Comparison of ENCODE assay signal across 8 cellular contexts in the genomic region with DNA sequence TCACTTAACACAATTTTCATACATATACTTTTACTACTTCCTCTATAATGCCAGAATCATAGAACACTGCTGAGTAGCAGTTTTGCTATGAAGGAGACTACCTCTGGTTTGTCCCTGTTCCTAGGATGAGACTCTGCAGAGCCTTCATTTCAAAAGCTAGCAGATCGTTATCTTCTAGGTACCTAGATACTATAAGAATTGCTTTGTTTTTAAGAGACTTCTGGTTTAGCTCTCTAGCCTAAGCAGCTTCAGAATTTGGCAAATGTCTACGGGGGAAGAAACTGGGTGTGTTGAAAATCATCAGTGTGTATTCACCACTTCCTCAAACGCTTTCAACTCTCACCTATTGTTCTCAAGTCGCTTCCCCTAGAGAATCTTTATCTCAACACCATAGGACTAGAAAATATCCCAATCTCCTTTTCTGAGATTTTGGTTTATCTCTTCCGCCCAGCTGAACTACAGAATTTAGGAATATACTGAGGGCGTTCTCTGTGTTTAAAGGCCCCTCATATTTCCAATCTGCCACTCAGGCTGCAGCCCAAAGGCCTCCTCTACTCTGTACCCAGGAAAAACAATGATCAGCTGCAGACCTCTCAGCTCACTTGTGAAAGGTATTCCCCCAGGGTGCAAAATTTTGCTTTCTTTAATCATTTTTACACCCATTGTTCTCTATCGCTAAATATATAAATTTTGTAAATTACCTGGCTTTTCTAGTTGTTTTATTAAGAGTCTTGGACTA. TPM values are rescaled to one million over a fixed set of nuclear protein-coding genes. Genes with fewer than 3 reads are reported as not detected.
DNase-seq lines count a peak whose midpoint lies in the region; ATAC-seq and TF ChIP-seq lines count a peak whose summit lies in the region.

No MANE protein-coding gene starts in this region.

- H3K27ac ChIP-seq in heart left ventricle, result peak overlapping the region in 1 of 12 donors; percentile 59
- peak overlapping the region; percentile 87 for H3K27ac ChIP-seq in thymus (ENCODE audit: low read depth)
- no peak overlapping the region for H3K27ac ChIP-seq in dorsolateral prefrontal cortex

- peaks cover 95% of the 10 kb centered on the region for H3K4me1 Mint-ChIP-seq in activated CD4-positive, alpha-beta memory T cell treated with anti-CD3 and anti-CD28 coated beads for 36 hours (ENCODE audit: low read depth)

- peaks cover 22% of the 10 kb centered on the region for H3K9me3 Mint-ChIP-seq in activated CD4-positive, alpha-beta memory T cell treated with anti-CD3 and anti-CD28 coated beads for 36 hours

- CTCF ChIA-PET in activated CD4-positive, alpha-beta memory T cell treated with anti-CD3 and anti-CD28 coated beads for 36 hours (lab: Charles Lee), result interaction anchor here (0.8 to 2.3 kb wide), 3 partner anchors 9 to 27 kb away, joined by 3 to 9 read pairs (median 8); no protein-coding TSS in a partner anchor

- H3K4me3 Mint-ChIP-seq in activated CD4-positive, alpha-beta memory T cell treated with anti-CD3 and anti-CD28 coated beads for 36 hours, result peak overlapping the region; percentile 9

- H3K4me1 ChIP-seq in heart left ventricle (peaks cover 0 to 53% (median 24%) of the 10 kb centered on the region in 12 donors), thymus (ENCODE audit: control insufficient read depth, insufficient read depth, low read length) (peaks cover 13% of the 10 kb centered on the region)

- ATAC-seq in heart left ventricle (peak in 3 of 4 donors; percentile 49 to 70 (median 70)), Right ventricle myocardium inferior (no peak), HG03139 (IDR thresholded peaks at IDR 0.05; ENCODE audit: unreplicated experiment) (peak; percentile 86), HG03039 (IDR thresholded peaks at IDR 0.05; ENCODE audit: unreplicated experiment) (no peak)

- H3K36me3 Mint-ChIP-seq in activated CD4-positive, alpha-beta memory T cell treated with anti-CD3 and anti-CD28 coated beads for 36 hours, result peaks cover 64% of the 10 kb centered on the region

- H3K36me3 ChIP-seq in heart left ventricle, result peaks cover 0 to 4% (median 0%) of the 10 kb centered on the region in 9 donors
- no peaks in the 10 kb centered on the region for H3K36me3 ChIP-seq in thymus (ENCODE audit: control insufficient read depth, insufficient read depth)

- DNase-seq in heart left ventricle, result no peak
- DNase-seq in Right ventricle myocardium inferior (ENCODE audit: missing footprints), result no peak
- no peak for DNase-seq in activated CD4-positive, alpha-beta memory T cell treated with anti-CD3 and anti-CD28 coated beads for 36 hours
- no peak for DNase-seq in GM19238 (ENCODE audit: insufficient read length, low spot score)
- DNase-seq in dorsolateral prefrontal cortex, result no peak

- peak overlapping the region; percentile 87 for H3K27ac Mint-ChIP-seq in activated CD4-positive, alpha-beta memory T cell treated with anti-CD3 and anti-CD28 coated beads for 36 hours

- H3K27me3 Mint-ChIP-seq in activated CD4-positive, alpha-beta memory T cell treated with anti-CD3 and anti-CD28 coated beads for 36 hours, result no peaks in the 10 kb centered on the region

- no peak for TF ChIP-seq POLR2A in heart left ventricle (IDR thresholded peaks at IDR 0.05)

- H3K4me3 ChIP-seq in heart left ventricle (no peak overlapping the region), thymus (ENCODE audit: low read length) (no peak overlapping the region), dorsolateral prefrontal cortex (no peak overlapping the region)

- intact Hi-C loops in heart left ventricle (cut with DNase I) (no loop called here), Right ventricle myocardium inferior (cut with DNase I) (no loop called here), dorsolateral prefrontal cortex (cut with DNase I) (no loop called here)
- intact Hi-C loops in activated CD4-positive, alpha-beta memory T cell treated with anti-CD3 and anti-CD28 coated beads for 36 hours (cut with micrococcal nuclease), result loop anchor here (1.0 kb wide), 2 partner anchors 11 to 27 kb away; no protein-coding TSS in a partner anchor

- no peak for TF ChIP-seq CTCF in heart left ventricle (IDR thresholded peaks at IDR 0.05)
- TF ChIP-seq CTCF in dorsolateral prefrontal cortex (IDR thresholded peaks at IDR 0.05 in 54 of 56, conservative IDR thresholded peaks at IDR 0.05 in 2 of 56; ENCODE audit: low read depth in 1 of 56, partially characterized antibody in 56 of 56), result no peak

- H3K9me3 ChIP-seq in heart left ventricle, result peaks cover 0 to 47% (median 5%) of the 10 kb centered on the region in 12 donors
- H3K9me3 ChIP-seq in thymus (ENCODE audit: control insufficient read depth), result no peaks in the 10 kb centered on the region

- H3K27me3 ChIP-seq in heart left ventricle, result no peaks in the 10 kb centered on the region
- no peaks in the 10 kb centered on the region for H3K27me3 ChIP-seq in thymus (ENCODE audit: control insufficient read depth, insufficient read depth)
- H3K27me3 ChIP-seq in dorsolateral prefrontal cortex, result no peaks in the 10 kb centered on the region

- 65 to 73% (median 67%) methylated on average over 7 of the region's 7 CpGs for WGBS in heart left ventricle, 4 donors
- WGBS in thymus, result 48% methylated on average over 7 of the region's 7 CpGs

- POLR2A ChIA-PET in activated CD4-positive, alpha-beta memory T cell treated with anti-CD3 and anti-CD28 coated beads for 36 hours (lab: Charles Lee), result interaction anchor here (1.0 to 2.1 kb wide), 5 partner anchors 11 to 28 kb away, joined by 6 to 12 read pairs (median 8); no protein-coding TSS in a partner anchor

RNA-seq across cellular contexts. Expression of gene SMAD2, which starts 28.7 kb away (rescaled TPM):
- total RNA-seq in heart left ventricle, result 100 to 1,000 TPM in 3 of 9 donors, 10 to 100 TPM in 6; 58.4 to 113 (median 90.7) TPM
- 10 to 100 TPM; 13.8 to 40.9 TPM for polyA plus RNA-seq in heart left ventricle
- total RNA-seq in Right ventricle myocardium inferior, result 80.2 TPM
- 100 to 1,000 TPM; 215 to 222 TPM for total RNA-seq in activated CD4-positive, alpha-beta memory T cell treated with anti-CD3 and anti-CD28 coated beads for 36 hours
- 37.0 TPM for polyA plus RNA-seq in thymus
- 100 to 1,000 TPM in 65 of 120 experiments, 10 to 100 TPM in 55; 79.4 to 130 (median 101) TPM for total RNA-seq in dorsolateral prefrontal cortex

Comparison
In these comparisons a context has a peak if more than half of its experiments do, and no peak if none do; other contexts are left out.
1. ATAC-seq: peak in heart left ventricle (3 of 4) and HG03139 (single experiment); none in Right ventricle myocardium inferior (single experiment) and HG03039 (single experiment).